Comparison of ENCODE assay signal across 1 cellular context in the genomic region with DNA sequence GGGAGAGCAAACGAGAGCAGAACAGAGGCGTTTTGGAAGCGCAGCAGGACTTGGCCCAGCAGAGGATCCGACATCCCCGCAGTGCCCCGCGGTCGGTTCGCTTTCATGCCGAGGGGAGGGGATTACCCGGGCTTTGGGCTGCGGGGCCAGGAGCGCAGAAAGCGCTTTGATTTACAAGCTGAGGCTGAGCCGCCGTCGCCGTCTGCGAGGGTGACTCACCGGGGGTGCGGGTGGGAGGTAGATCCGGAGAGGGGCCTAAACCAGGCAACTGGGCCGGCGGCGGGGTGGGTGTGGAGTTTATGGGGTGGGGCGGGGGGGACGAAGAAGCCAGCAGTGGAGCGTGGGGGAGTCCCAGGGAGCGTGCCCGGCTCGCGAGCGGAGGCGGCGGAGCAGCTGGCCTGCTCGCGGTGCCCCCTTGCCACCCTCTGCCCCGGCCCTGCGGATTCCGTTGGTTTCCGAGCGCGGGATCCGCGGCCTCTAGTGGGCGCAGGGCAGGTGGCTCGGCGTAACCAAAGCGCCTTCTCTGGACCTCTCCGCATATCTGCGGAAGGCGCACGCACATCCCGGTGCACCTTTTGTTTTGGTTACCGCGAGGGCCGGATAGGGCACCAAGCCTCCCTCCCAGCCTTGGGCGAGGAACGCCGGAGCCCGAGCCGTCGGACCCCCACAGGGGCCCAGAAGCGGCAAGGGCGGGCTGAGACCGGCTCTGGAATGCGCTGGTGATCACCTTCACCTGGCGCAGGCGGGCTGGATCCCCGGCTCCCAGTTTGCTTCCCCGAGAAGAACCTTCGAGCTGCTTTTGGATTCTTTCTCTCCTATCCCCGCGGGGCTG.
TF ChIP-seq lines count a peak whose summit lies in the region.

No MANE protein-coding gene starts in this region.

TF ChIP-seq in WTC11, 78 proteins besides CTCF, POLR2A, EP300 and RAD21 (continued from another document):
- TF ChIP-seq, protein P1, sequence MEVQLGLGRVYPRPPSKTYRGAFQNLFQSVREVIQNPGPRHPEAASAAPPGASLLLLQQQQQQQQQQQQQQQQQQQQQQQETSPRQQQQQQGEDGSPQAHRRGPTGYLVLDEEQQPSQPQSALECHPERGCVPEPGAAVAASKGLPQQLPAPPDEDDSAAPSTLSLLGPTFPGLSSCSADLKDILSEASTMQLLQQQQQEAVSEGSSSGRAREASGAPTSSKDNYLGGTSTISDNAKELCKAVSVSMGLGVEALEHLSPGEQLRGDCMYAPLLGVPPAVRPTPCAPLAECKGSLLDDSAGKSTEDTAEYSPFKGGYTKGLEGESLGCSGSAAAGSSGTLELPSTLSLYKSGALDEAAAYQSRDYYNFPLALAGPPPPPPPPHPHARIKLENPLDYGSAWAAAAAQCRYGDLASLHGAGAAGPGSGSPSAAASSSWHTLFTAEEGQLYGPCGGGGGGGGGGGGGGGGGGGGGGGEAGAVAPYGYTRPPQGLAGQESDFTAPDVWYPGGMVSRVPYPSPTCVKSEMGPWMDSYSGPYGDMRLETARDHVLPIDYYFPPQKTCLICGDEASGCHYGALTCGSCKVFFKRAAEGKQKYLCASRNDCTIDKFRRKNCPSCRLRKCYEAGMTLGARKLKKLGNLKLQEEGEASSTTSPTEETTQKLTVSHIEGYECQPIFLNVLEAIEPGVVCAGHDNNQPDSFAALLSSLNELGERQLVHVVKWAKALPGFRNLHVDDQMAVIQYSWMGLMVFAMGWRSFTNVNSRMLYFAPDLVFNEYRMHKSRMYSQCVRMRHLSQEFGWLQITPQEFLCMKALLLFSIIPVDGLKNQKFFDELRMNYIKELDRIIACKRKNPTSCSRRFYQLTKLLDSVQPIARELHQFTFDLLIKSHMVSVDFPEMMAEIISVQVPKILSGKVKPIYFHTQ (CRISPR knock-in tag; IDR thresholded peaks at IDR 0.05), result no peak
- TF ChIP-seq SP1 (CRISPR knock-in tag; conservative IDR thresholded peaks at IDR 0.05) (no peak), TCF7 (CRISPR knock-in tag; IDR thresholded peaks at IDR 0.05; ENCODE audit: low read depth) (no peak), CREM (CRISPR knock-in tag; IDR thresholded peaks at IDR 0.05) (no peak), NR3C1 (CRISPR knock-in tag; conservative IDR thresholded peaks at IDR 0.05; ENCODE audit: low read depth) (no peak), NFE2L1 (CRISPR knock-in tag; IDR thresholded peaks at IDR 0.05) (no peak), ETV6 (CRISPR knock-in tag; IDR thresholded peaks at IDR 0.05) (no peak), ZBTB21 (CRISPR knock-in tag; IDR thresholded peaks at IDR 0.05; ENCODE audit: borderline replicate concordance) (no peak)
- TF ChIP-seq, protein P2, sequence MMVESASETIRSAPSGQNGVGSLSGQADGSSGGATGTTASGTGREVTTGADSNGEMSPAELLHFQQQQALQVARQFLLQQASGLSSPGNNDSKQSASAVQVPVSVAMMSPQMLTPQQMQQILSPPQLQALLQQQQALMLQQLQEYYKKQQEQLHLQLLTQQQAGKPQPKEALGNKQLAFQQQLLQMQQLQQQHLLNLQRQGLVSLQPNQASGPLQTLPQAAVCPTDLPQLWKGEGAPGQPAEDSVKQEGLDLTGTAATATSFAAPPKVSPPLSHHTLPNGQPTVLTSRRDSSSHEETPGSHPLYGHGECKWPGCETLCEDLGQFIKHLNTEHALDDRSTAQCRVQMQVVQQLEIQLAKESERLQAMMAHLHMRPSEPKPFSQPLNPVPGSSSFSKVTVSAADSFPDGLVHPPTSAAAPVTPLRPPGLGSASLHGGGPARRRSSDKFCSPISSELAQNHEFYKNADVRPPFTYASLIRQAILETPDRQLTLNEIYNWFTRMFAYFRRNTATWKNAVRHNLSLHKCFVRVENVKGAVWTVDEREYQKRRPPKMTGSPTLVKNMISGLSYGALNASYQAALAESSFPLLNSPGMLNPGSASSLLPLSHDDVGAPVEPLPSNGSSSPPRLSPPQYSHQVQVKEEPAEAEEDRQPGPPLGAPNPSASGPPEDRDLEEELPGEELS (CRISPR knock-in tag; IDR thresholded peaks at IDR 0.05), result 0 out of 2 replicates have a peak, but pooled peaks have one; percentile 60
- TF ChIP-seq, protein P3, sequence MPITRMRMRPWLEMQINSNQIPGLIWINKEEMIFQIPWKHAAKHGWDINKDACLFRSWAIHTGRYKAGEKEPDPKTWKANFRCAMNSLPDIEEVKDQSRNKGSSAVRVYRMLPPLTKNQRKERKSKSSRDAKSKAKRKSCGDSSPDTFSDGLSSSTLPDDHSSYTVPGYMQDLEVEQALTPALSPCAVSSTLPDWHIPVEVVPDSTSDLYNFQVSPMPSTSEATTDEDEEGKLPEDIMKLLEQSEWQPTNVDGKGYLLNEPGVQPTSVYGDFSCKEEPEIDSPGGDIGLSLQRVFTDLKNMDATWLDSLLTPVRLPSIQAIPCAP (CRISPR knock-in tag; IDR thresholded peaks at IDR 0.05), result no peak
